9 cellular contexts compared by ENCODE assay signal in genomic region chr19:48330012-48330681, GRCh38. TPM values are rescaled to one million over a fixed set of nuclear protein-coding genes. Genes with fewer than 3 reads are reported as not detected.
DNase-seq lines count a peak whose midpoint lies in the region; ATAC-seq, FAIRE-seq and TF ChIP-seq lines count a peak whose summit lies in the region.
"Had no signal": no experiment of that assay in that cellular context is flagged by ENCODE, and none has a peak within 500 bp of the region (broad histone marks: within the 10 kb centered on the region; RNA-seq: fewer than 3 reads in every experiment).

No MANE protein-coding gene starts in this region.

- no peaks in the 10 kb centered on the region for H3K9me3 ChIP-seq in Peyer's patch
- no peaks in the 10 kb centered on the region for H3K9me3 ChIP-seq in pancreas
- no peaks in the 10 kb centered on the region for H3K9me3 ChIP-seq in tibial artery

- H3K4me1 ChIP-seq in Peyer's patch (peaks cover 6 to 42% (median 14%) of the 10 kb centered on the region in 4 donors), pancreas (peaks cover 0 to 24% (median 8%) of the 10 kb centered on the region in 3 donors), tibial artery (peaks cover 0 to 40% (median 37%) of the 10 kb centered on the region in 4 donors)

- 5 to 8% methylated on average over 32 to 41 of the region's 41 CpGs for WGBS in pancreas, 2 donors

- H3K4me3 Mint-ChIP-seq in IgD-negative memory B cell = peak overlapping the region; percentile 78 to 94 (median 92)

- H3K4me3 ChIP-seq in Peyer's patch = peak overlapping the region; percentile 32 to 69 (median 46)
- peak overlapping the region; percentile 24 to 57 (median 54) for H3K4me3 ChIP-seq in pancreas
- H3K4me3 ChIP-seq in tibial artery = peak overlapping the region; percentile 21 to 38

- H3K27ac Mint-ChIP-seq in IgD-negative memory B cell = peak overlapping the region; percentile 94 to 97 (median 96)

- peak; percentile 61 to 73 (median 69) for ATAC-seq in pancreas
- ATAC-seq in GM21737 (IDR thresholded peaks at IDR 0.05; ENCODE audit: unreplicated experiment) = no peak
- ATAC-seq: Panc1 had no signal

- TF ChIP-seq POLR2A in GM12892 (IDR thresholded peaks at IDR 0.05; ENCODE audit: low read depth, low read length) = peak; percentile 37; the same call in 1 of the 2 replicates
- TF ChIP-seq POLR2A in Peyer's patch (IDR thresholded peaks at IDR 0.05) = peak; percentile 24 to 25

- DNase-seq in GM12892 (ENCODE audit: insufficient read length) = peak; percentile 70
- DNase-seq in Peyer's patch = peak; percentile 88 to 94 (median 88)
- DNase-seq in activated effector memory CD4-positive, alpha-beta T cell treated with Interleukin-2 at 50 U/mL for 16 hours = peak; percentile 78
- DNase-seq in head of caudate nucleus = peak; percentile 84 to 97 (median 92)
- peak; percentile 83 to 91 (median 84) for DNase-seq in pancreas
- peak; percentile 28 to 75 for DNase-seq in tibial artery

- H3K27ac ChIP-seq in Peyer's patch = peak overlapping the region; percentile 80 to 95 (median 88)
- H3K27ac ChIP-seq in pancreas = peak overlapping the region; percentile 66 to 95 (median 81)
- peak overlapping the region; percentile 45 to 47 for H3K27ac ChIP-seq in tibial artery

- peaks cover 14% of the 10 kb centered on the region for H3K36me3 Mint-ChIP-seq in IgD-negative memory B cell

- no peaks in the 10 kb centered on the region for H3K9me3 Mint-ChIP-seq in IgD-negative memory B cell

- FAIRE-seq in GM12892 (lab: Jason Lieb, UNC) = peak; percentile 95
- FAIRE-seq in pancreas (lab: Jason Lieb, UNC) = no peak

- peaks cover 18 to 41% (median 38%) of the 10 kb centered on the region in 3 donors for H3K4me1 Mint-ChIP-seq in IgD-negative memory B cell

- intact Hi-C loops in head of caudate nucleus (cut with DNase I) = no loop called here
- intact Hi-C loops in pancreas (cut with DNase I) = no loop called here
- intact Hi-C loops in tibial artery (cut with DNase I; ENCODE audit: low total_unique reads) = no loop called here

- no peaks in the 10 kb centered on the region for H3K27me3 ChIP-seq in Peyer's patch
- no peaks in the 10 kb centered on the region for H3K27me3 ChIP-seq in pancreas
- no peaks in the 10 kb centered on the region for H3K27me3 ChIP-seq in tibial artery

- H3K36me3 ChIP-seq in Peyer's patch = no peaks in the 10 kb centered on the region
- H3K36me3 ChIP-seq in pancreas = no peaks in the 10 kb centered on the region
- peaks cover 0 to 15% (median 10%) of the 10 kb centered on the region in 3 donors for H3K36me3 ChIP-seq in tibial artery

- no peaks in the 10 kb centered on the region for H3K27me3 Mint-ChIP-seq in IgD-negative memory B cell

- TF ChIP-seq CTCF in Peyer's patch (IDR thresholded peaks at IDR 0.05) (no peak), pancreas (IDR thresholded peaks at IDR 0.05) (no peak), tibial artery (IDR thresholded peaks at IDR 0.05) (no peak)

RNA-seq across cellular contexts. Expression of gene EMP3, which starts 4.8 kb away (rescaled TPM):
- polyA plus RNA-seq in GM12892 (2012; ENCODE audit: missing spikeins) = 63.2 TPM
- polyA plus RNA-seq in IgD-negative memory B cell = 586 TPM
- 10 to 100 TPM in 2 of 4 donors, 1 to 10 TPM in 2; 4.7 to 21.5 (median 10.5) TPM for total RNA-seq in Peyer's patch
- total RNA-seq in pancreas = 10 to 100 TPM in 2 of 6 donors, 1 to 10 TPM in 4; 2.5 to 14.9 (median 6.4) TPM
- polyA plus RNA-seq in pancreas = 10 to 100 TPM; 17.6 to 23.8 TPM

RNA-seq across cellular contexts. Expression of gene TMEM143, which starts 33.6 kb away (rescaled TPM):
- 7.5 TPM for polyA plus RNA-seq in GM12892 (2012; ENCODE audit: missing spikeins)
- polyA plus RNA-seq in IgD-negative memory B cell (16.2 TPM), pancreas (10 to 100 TPM in 1 of 2 donors, 1 to 10 TPM in 1; 8.0 to 11.2 TPM)
- total RNA-seq in Peyer's patch (10 to 100 TPM in 3 of 4 donors, 1 to 10 TPM in 1; 8.6 to 30.5 (median 20.0) TPM), pancreas (1 to 10 TPM; 3.3 to 7.3 (median 4.4) TPM)

RNA-seq across cellular contexts. Expression of gene SYNGR4, which starts 34.0 kb away (rescaled TPM):
- not detected for polyA plus RNA-seq in GM12892 (2012; ENCODE audit: missing spikeins)
- polyA plus RNA-seq in IgD-negative memory B cell (not detected), pancreas (10 to 100 TPM in 1 of 2 donors, under 1 TPM in 1; 0.91 to 16.4 TPM)
- total RNA-seq in Peyer's patch (not detected), pancreas (1 to 10 TPM in 1 of 6 donors, under 1 TPM in 3, not detected in 2; 0.19 to 1.1 (median 0.25) TPM)
